16 cellular contexts compared by ENCODE assay signal in genomic region chr11:124930799-124931198, GRCh38. TPM values are rescaled to one million over a fixed set of nuclear protein-coding genes. Genes with fewer than 3 reads are reported as not detected.
A peak's percentile ranks its signal among the peaks of the same experiment; 100 is the strongest.
DNase-seq lines count a peak whose midpoint lies in the region; ATAC-seq and TF ChIP-seq lines count a peak whose summit lies in the region.
"Had no signal": no experiment of that assay in that cellular context is flagged by ENCODE, and none has a peak within 500 bp of the region (broad histone marks: within the 10 kb centered on the region; RNA-seq: fewer than 3 reads in every experiment).

No MANE protein-coding gene starts in this region.

- no peaks in the 10 kb centered on the region for H4K20me1 ChIP-seq in SK-N-SH (ENCODE audit: insufficient read depth)

- no peak overlapping the region for H3K27ac ChIP-seq in SK-N-SH (ENCODE audit: low read depth in 2 of 2, low read length in 1 of 2)

- H3K4me3 ChIP-seq in SK-N-SH (ENCODE audit: low read depth in 2 of 2, low read length in 1 of 2), result no peak overlapping the region

- DNase-seq in T-helper 1 cell (no peak), SK-N-SH (no peak), midbrain (lab: John Stamatoyannopoulos, UW) (no peak), GF-D8 (lab: John Stamatoyannopoulos, UW) (no peak)
- no peak for DNase-seq in activated CD8-positive, alpha-beta T cell treated with anti-CD3 and anti-CD28 coated beads, Interleukin-2, amount 10 ng/mL, durations not matched to agents 7 days and 5 days
- DNase-seq: activated CD8-positive, alpha-beta memory T cell treated with anti-CD3 and anti-CD28 coated beads, Interleukin-2, amount 50 U/mL, for 48 hours; head of caudate nucleus; NCI-H1105 treated with DMSO at 0.1 percent for 48 hours; stimulated activated CD4-positive, alpha-beta T cell treated with anti-CD3 and anti-CD28 coated beads, Interleukin-15, amount 100 ng/mL, for 24 hours; stimulated activated naive CD4-positive, alpha-beta T cell treated with Interleukin-2 at 50 U/mL for 16 hours; T-helper 17 cell had no signal

- no peaks in the 10 kb centered on the region for H3K27me3 ChIP-seq in SK-N-SH (ENCODE audit: insufficient read depth)

- 43% methylated on average over 3 of the region's 3 CpGs for WGBS in SK-N-SH (ENCODE audit: low lambda C conversion rate)

- H3K27ac Mint-ChIP-seq in T-helper 1 cell treated with Interleukin-12 subunit alpha and Interleukin-12 subunit beta and Interleukin-4 antibody, amounts not matched to agents 30 μg/mL and 1 μg/mL, for 36 hours, result peak overlapping the region; percentile 16
- peak overlapping the region; percentile 36 for H3K27ac Mint-ChIP-seq in activated CD8-positive, alpha-beta T cell treated with anti-CD3 and anti-CD28 coated beads, Interleukin-2, amount 10 ng/mL, durations not matched to agents 7 days and 5 days
- H3K27ac Mint-ChIP-seq: T-helper 17 cell had no signal

- H3K9ac ChIP-seq in SK-N-SH, result no peak overlapping the region

- H3K79me2 ChIP-seq in SK-N-SH (ENCODE audit: insufficient read depth), result no peaks in the 10 kb centered on the region

- no peak overlapping the region for H3K4me2 ChIP-seq in SK-N-SH

- H3K4me1 Mint-ChIP-seq in T-helper 1 cell treated with Interleukin-12 subunit alpha and Interleukin-12 subunit beta and Interleukin-4 antibody, amounts not matched to agents 30 μg/mL and 1 μg/mL, for 36 hours (ENCODE audit: low read depth), result peaks cover 5% of the 10 kb centered on the region
- peaks cover 12% of the 10 kb centered on the region for H3K4me1 Mint-ChIP-seq in activated CD8-positive, alpha-beta T cell treated with anti-CD3 and anti-CD28 coated beads, Interleukin-2, amount 10 ng/mL, durations not matched to agents 7 days and 5 days (ENCODE audit: low read depth)

- H3K4me1 ChIP-seq in SK-N-SH (ENCODE audit: control insufficient read depth in 1 of 2, insufficient read depth in 2 of 2, low read depth in 1 of 2, low read length in 1 of 2), result no peaks in the 10 kb centered on the region

- H3K9me3 ChIP-seq in SK-N-SH, result no peaks in the 10 kb centered on the region

- H2AFZ ChIP-seq in SK-N-SH (ENCODE audit: low read depth), result no peak overlapping the region

- H3F3A ChIP-seq in SK-N-SH (replicated peaks; ENCODE audit: insufficient read depth), result no peaks in the 10 kb centered on the region

- H3K36me3 Mint-ChIP-seq in T-helper 1 cell treated with Interleukin-12 subunit alpha and Interleukin-12 subunit beta and Interleukin-4 antibody, amounts not matched to agents 30 μg/mL and 1 μg/mL, for 36 hours (ENCODE audit: low read depth), result no peaks in the 10 kb centered on the region
- H3K36me3 Mint-ChIP-seq in activated CD8-positive, alpha-beta T cell treated with anti-CD3 and anti-CD28 coated beads, Interleukin-2, amount 10 ng/mL, durations not matched to agents 7 days and 5 days (ENCODE audit: low read depth), result peaks cover 4% of the 10 kb centered on the region

- H3K4me3 Mint-ChIP-seq in T-helper 1 cell treated with Interleukin-12 subunit alpha and Interleukin-12 subunit beta and Interleukin-4 antibody, amounts not matched to agents 30 μg/mL and 1 μg/mL, for 36 hours, result no peak overlapping the region
- H3K4me3 Mint-ChIP-seq in activated CD8-positive, alpha-beta T cell treated with anti-CD3 and anti-CD28 coated beads, Interleukin-2, amount 10 ng/mL, durations not matched to agents 7 days and 5 days, result no peak overlapping the region
- H3K4me3 Mint-ChIP-seq: T-helper 17 cell had no signal

- ATAC-seq in GM21360 (IDR thresholded peaks at IDR 0.05; ENCODE audit: unreplicated experiment) (peak; percentile 73), HG03060 (IDR thresholded peaks at IDR 0.05; ENCODE audit: low read depth, unreplicated experiment) (peak; percentile 69)
- peak; percentile 58 for ATAC-seq in activated CD8-positive, alpha-beta T cell treated with anti-CD3 and anti-CD28 coated beads, Interleukin-2, amount 10 ng/mL, durations not matched to agents 7 days and 5 days
- ATAC-seq: T-helper 17 cell had no signal

- no peaks in the 10 kb centered on the region for H3K9me3 Mint-ChIP-seq in T-helper 1 cell treated with Interleukin-12 subunit alpha and Interleukin-12 subunit beta and Interleukin-4 antibody, amounts not matched to agents 30 μg/mL and 1 μg/mL, for 36 hours
- H3K9me3 Mint-ChIP-seq in activated CD8-positive, alpha-beta T cell treated with anti-CD3 and anti-CD28 coated beads, Interleukin-2, amount 10 ng/mL, durations not matched to agents 7 days and 5 days (ENCODE audit: insufficient read depth), result no peaks in the 10 kb centered on the region

- POLR2A ChIA-PET in activated CD8-positive, alpha-beta T cell treated with anti-CD3 and anti-CD28 coated beads, Interleukin-2, amount 10 ng/mL, durations not matched to agents 7 days and 5 days (lab: Charles Lee), result interaction anchor here (1.0 kb wide), 1 partner anchor 24 kb away, joined by 5 read pairs; the partner anchor contains the start of gene CCDC15
- POLR2A ChIA-PET in SK-N-SH (lab: Yijun Ruan, JAX), result interaction anchor here (0.6 kb wide), 1 partner anchor 124 kb away, joined by 5 read pairs; no protein-coding TSS in a partner anchor

- TF ChIP-seq CTCF in SK-N-SH (IDR thresholded peaks at IDR 0.05), result no peak

- TF ChIP-seq EP300 in SK-N-SH (IDR thresholded peaks at IDR 0.05; ENCODE audit: borderline replicate concordance in 1 of 2, low read depth in 1 of 2, low read length in 1 of 2), result no peak

- CTCF ChIA-PET in activated CD8-positive, alpha-beta T cell treated with anti-CD3 and anti-CD28 coated beads, Interleukin-2, amount 10 ng/mL, durations not matched to agents 7 days and 5 days (lab: Charles Lee), result interaction anchor here (1.2 to 1.6 kb wide), 4 partner anchors 11 to 23 kb away, joined by 4 to 5 read pairs (median 4); partner anchors contain the start of gene CCDC15
- CTCF ChIA-PET in SK-N-SH (lab: Yijun Ruan, JAX), result interaction anchor here (1.0 kb wide), 1 partner anchor 19 kb away, joined by 3 read pairs; no protein-coding TSS in a partner anchor

- H3K27me3 Mint-ChIP-seq in T-helper 1 cell treated with Interleukin-12 subunit alpha and Interleukin-12 subunit beta and Interleukin-4 antibody, amounts not matched to agents 30 μg/mL and 1 μg/mL, for 36 hours (ENCODE audit: low read depth), result no peaks in the 10 kb centered on the region
- peaks cover 1% of the 10 kb centered on the region for H3K27me3 Mint-ChIP-seq in activated CD8-positive, alpha-beta T cell treated with anti-CD3 and anti-CD28 coated beads, Interleukin-2, amount 10 ng/mL, durations not matched to agents 7 days and 5 days (ENCODE audit: low read depth)

- no peaks in the 10 kb centered on the region for H3K36me3 ChIP-seq in SK-N-SH (replicated peaks in 1 of 2; ENCODE audit: control insufficient read depth in 1 of 2, insufficient read depth in 2 of 2, low read length in 1 of 2)

- H3K9me2 ChIP-seq in SK-N-SH, result no peaks in the 10 kb centered on the region

- no peak for TF ChIP-seq RAD21 in SK-N-SH (IDR thresholded peaks at IDR 0.05; ENCODE audit: low read length)

TF ChIP-seq in SK-N-SH, 30 proteins besides CTCF, POLR2A, EP300 and RAD21 (continues in another document):
- no peak for TF ChIP-seq SIN3A (IDR thresholded peaks at IDR 0.05; ENCODE audit: borderline replicate concordance, low read depth, low read length)
- TF ChIP-seq FOXM1 (IDR thresholded peaks at IDR 0.05; ENCODE audit: low read depth), result no peak
- no peak for TF ChIP-seq REST (IDR thresholded peaks at IDR 0.05; ENCODE audit: low read depth, low read length)

RNA-seq across cellular contexts. Expression of gene HEPACAM, which starts 5.0 kb away (rescaled TPM):
- total RNA-seq in activated CD8-positive, alpha-beta T cell treated with anti-CD3 and anti-CD28 coated beads, Interleukin-2, amount 10 ng/mL, durations not matched to agents 7 days and 5 days, result not detected
- polyA plus RNA-seq in SK-N-SH (2012; rRNA removed), result not detected in 2 replicates
- polyA plus RNA-seq in SK-N-SH (2012; cell fraction: cytosol; rRNA removed), result not detected in 2 replicates
- polyA plus RNA-seq in SK-N-SH (2012; cell fraction: nucleus; rRNA removed), result 0.01 and 0.07 TPM in 2 replicates
- total RNA-seq: astrocyte, T-helper 17 cell had no signal

RNA-seq across cellular contexts. Expression of gene HEPN1, which starts 11.7 kb away (rescaled TPM):
- total RNA-seq in activated CD8-positive, alpha-beta T cell treated with anti-CD3 and anti-CD28 coated beads, Interleukin-2, amount 10 ng/mL, durations not matched to agents 7 days and 5 days, result not detected
- polyA plus RNA-seq in SK-N-SH (2012; rRNA removed), result not detected in 2 replicates
- polyA plus RNA-seq in SK-N-SH (2012; cell fraction: cytosol; rRNA removed), result not detected in 2 replicates
- polyA plus RNA-seq in SK-N-SH (2012; cell fraction: nucleus; rRNA removed), result not detected in 2 replicates
- total RNA-seq: astrocyte, liver, T-helper 17 cell had no signal

RNA-seq across cellular contexts. Expression of gene CCDC15, which starts 23.2 kb away (rescaled TPM):
- total RNA-seq in activated CD8-positive, alpha-beta T cell treated with anti-CD3 and anti-CD28 coated beads, Interleukin-2, amount 10 ng/mL, durations not matched to agents 7 days and 5 days, result 1 to 10 TPM; 7.7 to 8.8 TPM
- 0.69 and 0.91 TPM in 2 replicates for polyA plus RNA-seq in SK-N-SH (2012; rRNA removed)
- polyA plus RNA-seq in SK-N-SH (2012; cell fraction: cytosol; rRNA removed), result 0.88 and 1.0 TPM in 2 replicates
- polyA plus RNA-seq in SK-N-SH (2012; cell fraction: nucleus; rRNA removed), result 0.76 and 1.2 TPM in 2 replicates

RNA-seq across cellular contexts. Expression of gene ROBO4, which starts 33.1 kb away (rescaled TPM):
- under 1 TPM in 1 of 2 experiments, not detected in 1; 0.05 TPM for total RNA-seq in activated CD8-positive, alpha-beta T cell treated with anti-CD3 and anti-CD28 coated beads, Interleukin-2, amount 10 ng/mL, durations not matched to agents 7 days and 5 days
- polyA plus RNA-seq in SK-N-SH (2012; rRNA removed), result 0.31 and 0.95 TPM in 2 replicates
- polyA plus RNA-seq in SK-N-SH (2012; cell fraction: cytosol; rRNA removed), result 0.13 and 0.45 TPM in 2 replicates
- 1.9 and 2.2 TPM in 2 replicates for polyA plus RNA-seq in SK-N-SH (2012; cell fraction: nucleus; rRNA removed)
- total RNA-seq: T-helper 17 cell had no signal
